Comparison of ENCODE assay signal across 8 cellular contexts in the genomic region with DNA sequence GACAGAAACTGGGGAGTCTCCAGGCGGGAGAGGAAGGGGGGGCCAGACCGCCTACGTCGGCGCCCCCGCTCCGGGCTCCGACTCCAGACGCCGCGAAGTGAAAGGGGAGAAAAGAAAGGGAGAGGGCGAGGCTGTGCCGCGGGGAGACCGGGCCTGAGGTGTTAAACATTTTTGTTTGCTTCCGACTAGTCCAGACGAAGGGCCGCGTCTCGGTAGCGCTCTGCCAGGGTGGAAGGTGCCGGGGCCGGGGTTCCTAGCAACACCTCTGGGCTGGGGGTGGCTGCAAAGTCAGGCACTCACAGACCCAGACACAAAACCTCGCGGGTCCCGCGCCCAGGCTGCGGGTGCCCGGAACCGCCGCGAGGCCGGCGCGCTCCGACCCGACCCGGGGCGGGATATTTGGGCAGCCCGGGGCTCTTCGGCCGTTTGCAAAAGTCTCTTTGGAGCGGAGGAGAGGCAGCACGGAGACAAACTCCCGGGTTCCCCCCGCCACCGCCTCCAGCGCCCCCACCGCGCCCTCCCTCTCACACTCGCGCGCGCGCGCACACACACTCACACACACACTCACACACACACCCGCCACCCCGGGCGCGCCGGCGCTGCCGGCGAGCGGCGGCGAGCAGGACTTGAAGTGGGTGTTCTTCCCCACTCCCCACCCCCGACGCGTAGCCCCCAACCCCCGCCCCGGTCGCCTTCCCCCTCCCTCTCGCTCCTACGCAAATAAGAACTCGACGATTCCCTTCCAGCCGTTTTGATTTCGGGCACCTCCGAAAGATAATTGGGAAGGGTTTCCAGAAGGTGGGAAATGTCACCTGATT. TPM values are rescaled to one million over a fixed set of nuclear protein-coding genes. Genes with fewer than 3 reads are reported as not detected.
DNase-seq lines count a peak whose midpoint lies in the region; ATAC-seq and TF ChIP-seq lines count a peak whose summit lies in the region.

No MANE protein-coding gene starts in this region.

- H3K27me3 Mint-ChIP-seq in activated CD4-positive, alpha-beta T cell treated with anti-CD3 and anti-CD28 coated beads, Interleukin-2, amount 10 ng/mL, durations not matched to agents 7 days and 5 days = peaks cover 74% of the 10 kb centered on the region

- H3K9me3 ChIP-seq in esophagus (ENCODE audit: control insufficient read depth in 2 of 2, insufficient read depth in 1 of 2, low read depth in 1 of 2, low read length in 1 of 2) = no peaks in the 10 kb centered on the region
- H3K9me3 ChIP-seq in muscle layer of colon (ENCODE audit: low read length) = no peaks in the 10 kb centered on the region
- H3K9me3 ChIP-seq in uterus = no peaks in the 10 kb centered on the region

- intact Hi-C loops in uterus (cut with DNase I; ENCODE audit: low total_unique reads) = no loop called here

- no peak overlapping the region for H3K27ac ChIP-seq in KMS-11
- H3K27ac ChIP-seq in esophagus (ENCODE audit: low read depth in 2 of 2, low read length in 1 of 2) = peak overlapping the region; percentile 67 to 82
- H3K27ac ChIP-seq in muscle layer of colon (ENCODE audit: low read depth, low read length) = peak overlapping the region; percentile 85
- peak overlapping the region; percentile 40 to 74 for H3K27ac ChIP-seq in uterus

- TF ChIP-seq POLR2A in uterus (IDR thresholded peaks at IDR 0.05) = no peak

- TF ChIP-seq CTCF in KMS-11 (conservative IDR thresholded peaks at IDR 0.05; ENCODE audit: low read depth, low read length) = no peak
- no peak for TF ChIP-seq CTCF in uterus (IDR thresholded peaks at IDR 0.05)

- H3K9me3 Mint-ChIP-seq in activated CD4-positive, alpha-beta T cell treated with anti-CD3 and anti-CD28 coated beads, Interleukin-2, amount 10 ng/mL, durations not matched to agents 7 days and 5 days = no peaks in the 10 kb centered on the region

- in situ Hi-C loops in Caki2 (cut with HindIII; ENCODE audit: low pct_unique_long_range_greater_than_20kb, low sequenced_read_pairs) = no loop called here

- POLR2A ChIA-PET in activated CD4-positive, alpha-beta T cell treated with anti-CD3 and anti-CD28 coated beads, Interleukin-2, amount 10 ng/mL, durations not matched to agents 7 days and 5 days (lab: Charles Lee) = no interaction called here

- H3K9ac ChIP-seq in KMS-11 = no peak overlapping the region
- peak overlapping the region; percentile 35 for H3K9ac ChIP-seq in muscle layer of colon (ENCODE audit: low read length)

- H3K27me3 ChIP-seq in KMS-11 (ENCODE audit: insufficient read depth, low read depth) = peaks cover 24% of the 10 kb centered on the region
- H3K27me3 ChIP-seq in esophagus (ENCODE audit: control insufficient read depth in 1 of 2, insufficient read depth in 2 of 2, low read length in 2 of 2) = peaks cover 0 to 5% of the 10 kb centered on the region in 2 donors
- no peaks in the 10 kb centered on the region for H3K27me3 ChIP-seq in muscle layer of colon (ENCODE audit: control insufficient read depth in 1 of 2, insufficient read depth in 2 of 2, low read length in 2 of 2)
- H3K27me3 ChIP-seq in uterus = no peaks in the 10 kb centered on the region

- H4K20me1 ChIP-seq in KMS-11 (ENCODE audit: insufficient read depth) = no peaks in the 10 kb centered on the region

- WGBS in esophagus, 2 donors = 1% methylated on average over 63 to 80 of the region's 80 CpGs

- no peak overlapping the region for H3K4me3 ChIP-seq in KMS-11 (IDR thresholded peaks at IDR 0.05; ENCODE audit: insufficient read depth, low read depth, low read length)
- peak overlapping the region; percentile 57 to 65 for H3K4me3 ChIP-seq in esophagus (ENCODE audit: low read depth in 1 of 2, low read length in 2 of 2)
- peak overlapping the region; percentile 83 to 95 for H3K4me3 ChIP-seq in muscle layer of colon (ENCODE audit: low read depth in 1 of 2, low read length in 2 of 2)
- H3K4me3 ChIP-seq in uterus = peak overlapping the region; percentile 42 to 65

- peaks cover 6% of the 10 kb centered on the region for H3K36me3 Mint-ChIP-seq in activated CD4-positive, alpha-beta T cell treated with anti-CD3 and anti-CD28 coated beads, Interleukin-2, amount 10 ng/mL, durations not matched to agents 7 days and 5 days (ENCODE audit: low read depth)

- peak overlapping the region; percentile 97 for H3K4me2 ChIP-seq in KMS-11

- no peak for ATAC-seq in HG02885 (IDR thresholded peaks at IDR 0.05; ENCODE audit: poor library complexity, unreplicated experiment)

- peaks cover 37% of the 10 kb centered on the region for H3K4me1 Mint-ChIP-seq in activated CD4-positive, alpha-beta T cell treated with anti-CD3 and anti-CD28 coated beads, Interleukin-2, amount 10 ng/mL, durations not matched to agents 7 days and 5 days

- peak overlapping the region; percentile 88 for H2AFZ ChIP-seq in KMS-11 (ENCODE audit: low read depth)

- CTCF ChIA-PET in activated CD4-positive, alpha-beta T cell treated with anti-CD3 and anti-CD28 coated beads, Interleukin-2, amount 10 ng/mL, durations not matched to agents 7 days and 5 days (lab: Charles Lee) = no interaction called here

- H3K27ac Mint-ChIP-seq in activated CD4-positive, alpha-beta T cell treated with anti-CD3 and anti-CD28 coated beads, Interleukin-2, amount 10 ng/mL, durations not matched to agents 7 days and 5 days = no peak overlapping the region

- H3K4me1 ChIP-seq in KMS-11 (ENCODE audit: low read depth, poor library complexity, severe bottlenecking) (peaks cover 19% of the 10 kb centered on the region), esophagus (ENCODE audit: control insufficient read depth in 2 of 2, insufficient read depth in 2 of 2, low read length in 1 of 2) (peaks cover 4 to 5% of the 10 kb centered on the region in 2 donors), muscle layer of colon (ENCODE audit: insufficient read depth, low read length) (peaks cover 6% of the 10 kb centered on the region), uterus (no peaks in the 10 kb centered on the region)

- peak overlapping the region; percentile 71 for H3K4me3 Mint-ChIP-seq in activated CD4-positive, alpha-beta T cell treated with anti-CD3 and anti-CD28 coated beads, Interleukin-2, amount 10 ng/mL, durations not matched to agents 7 days and 5 days

- no peaks in the 10 kb centered on the region for H3K79me2 ChIP-seq in KMS-11 (ENCODE audit: insufficient read depth, low read depth)

- H3K36me3 ChIP-seq in KMS-11 (ENCODE audit: insufficient read depth) = no peaks in the 10 kb centered on the region
- no peaks in the 10 kb centered on the region for H3K36me3 ChIP-seq in esophagus (ENCODE audit: control insufficient read depth in 2 of 2, insufficient read depth in 2 of 2, low read length in 1 of 2)
- peaks cover 7% of the 10 kb centered on the region for H3K36me3 ChIP-seq in muscle layer of colon (ENCODE audit: insufficient read depth, low read length)
- no peaks in the 10 kb centered on the region for H3K36me3 ChIP-seq in uterus

- DNase-seq in Caki2 (ENCODE audit: low read depth) = peak; percentile 33
- DNase-seq in activated CD4-positive, alpha-beta T cell treated with anti-CD3 and anti-CD28 coated beads, Interleukin-2, amount 10 ng/mL, durations not matched to agents 7 days and 5 days = peak; percentile 21
- peak; percentile 56 to 63 for DNase-seq in uterus
- DNase-seq in NCI-H1048 (lab: John Stamatoyannopoulos, UW) = no peak

RNA-seq across cellular contexts. Expression of gene FST, which starts 0.6 kb away (rescaled TPM):
- not detected in 2 replicates for total RNA-seq in Caki2 (2014; rRNA removed; shearing (Covaris generic); ENCODE audit: low replicate concordance)
- not detected for total RNA-seq in activated CD4-positive, alpha-beta T cell treated with anti-CD3 and anti-CD28 coated beads, Interleukin-2, amount 10 ng/mL, durations not matched to agents 7 days and 5 days
- 1 to 10 TPM; 3.0 to 4.6 TPM for polyA plus RNA-seq in esophagus
- 1 to 10 TPM in 3 of 4 donors, under 1 TPM in 1; 0.51 to 10.0 (median 6.8) TPM for total RNA-seq in uterus
